In the genomic region with DNA sequence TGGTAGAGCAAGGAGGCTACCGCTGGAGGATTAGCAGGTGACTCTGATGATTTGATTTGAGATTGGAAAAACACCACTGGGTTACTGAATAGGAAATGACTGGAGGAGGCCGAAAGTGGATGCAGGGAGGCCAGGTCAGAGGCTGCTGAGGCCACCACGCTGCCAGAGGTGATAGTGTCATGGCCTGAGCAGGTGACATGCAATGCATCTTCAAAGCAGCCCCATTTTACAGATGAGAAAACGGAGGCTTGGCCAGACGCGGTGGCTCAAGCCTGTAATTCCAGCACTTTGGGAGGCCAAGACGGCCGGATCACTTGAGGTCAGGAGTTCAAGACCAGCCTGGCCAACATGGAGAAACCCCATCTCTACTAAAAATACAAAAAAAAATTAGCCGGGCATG, we compare ENCODE assay signal across 29 cellular contexts. TPM values are rescaled to one million over a fixed set of nuclear protein-coding genes. Genes with fewer than 3 reads are reported as not detected.
DNase-seq lines count a peak whose midpoint lies in the region; ATAC-seq, FAIRE-seq and TF ChIP-seq lines count a peak whose summit lies in the region.
"Had no signal": no experiment of that assay in that cellular context is flagged by ENCODE, and none has a peak within 500 bp of the region (broad histone marks: within the 10 kb centered on the region; RNA-seq: fewer than 3 reads in every experiment).

No MANE protein-coding gene starts in this region.

- CTCF ChIA-PET in K562 (lab: Yijun Ruan, JAX; ENCODE audit: low intra/inter-chr PET ratio) = no interaction called here

- no peak for TF ChIP-seq CTCF in heart left ventricle (IDR thresholded peaks at IDR 0.05)
- TF ChIP-seq CTCF in K562 (IDR thresholded peaks at IDR 0.05 in 2 of 3, conservative IDR thresholded peaks at IDR 0.05 in 1 of 3; ENCODE audit: insufficient read depth in 2 of 3, low read depth in 1 of 3, low read length in 3 of 3) = no peak
- TF ChIP-seq CTCF in neural crest cell (conservative IDR thresholded peaks at IDR 0.05) = no peak

- no peaks in the 10 kb centered on the region for H3K27me3 Mint-ChIP-seq in neural crest cell (ENCODE audit: low read depth)
- H3K27me3 Mint-ChIP-seq: CD4-positive, alpha-beta memory T cell had no signal

- no peak for TF ChIP-seq RAD21 in K562 (CRISPR knock-in tag; conservative IDR thresholded peaks at IDR 0.05 in 1 of 2, IDR thresholded peaks at IDR 0.05 in 1 of 2)

- no peaks in the 10 kb centered on the region for H3K79me2 ChIP-seq in K562 (ENCODE audit: control insufficient read depth, insufficient read depth, low read length)

- intact Hi-C loops in right cardiac atrium (cut with DNase I) (no loop called here), heart left ventricle (cut with DNase I) (no loop called here), K562 (cut with micrococcal nuclease) (no loop called here)

- no peak overlapping the region for H3K4me2 ChIP-seq in K562 (ENCODE audit: insufficient read depth, low read length)
- H3K4me2 ChIP-seq: BLaER1 had no signal

- POLR2A ChIA-PET in K562 (lab: Yijun Ruan, JAX) = interaction anchor here (0.5 to 8.5 kb wide), 4 partner anchors 11 to 297 kb away, joined by 3 to 66 read pairs (median 27); no protein-coding TSS in a partner anchor

- H3K9me3 ChIP-seq in right cardiac atrium (ENCODE audit: control insufficient read depth, low read length) = no peaks in the 10 kb centered on the region
- no peaks in the 10 kb centered on the region for H3K9me3 ChIP-seq in heart left ventricle
- H3K9me3 ChIP-seq in K562 (replicated peaks; ENCODE audit: control insufficient read depth, insufficient read depth, low read depth, low read length) = no peaks in the 10 kb centered on the region
- H3K9me3 ChIP-seq: BE2C, BLaER1 had no signal

- in situ Hi-C loops in K562 (cut with MboI) = no loop called here

- DNase-seq in right cardiac atrium (peak in 2 of 3 donors; percentile 2 to 7), heart left ventricle (no peak), K562 (ENCODE audit: extremely low read depth in 1 of 4, low spot score in 3 of 4) (no peak), neural crest cell (ENCODE audit: low read depth, low spot score) (no peak), HUDEP-2 (lab: John Stamatoyannopoulos, UW; ENCODE audit: unreplicated experiment in 76 of 76) (no peak)
- DNase-seq: 8988T; ACHN; BE2C; C1 segment of cervical spinal cord; CD4-positive, alpha-beta memory T cell; CD4-positive, CD25-positive, alpha-beta regulatory T cell; CD8-positive, alpha-beta memory T cell; COR-L47; DMS 273 treated with DMSO at 0.1 percent for 48 hours; DMS153; DMS53; DMS79; DND-41; EL; GDM1 had no signal

- no peaks in the 10 kb centered on the region; the same call in 1 of the 2 replicates for H4K20me1 ChIP-seq in K562 (replicated peaks; ENCODE audit: control insufficient read depth, insufficient read depth, low read length)
- H4K20me1 ChIP-seq: BLaER1 had no signal

- ATAC-seq in right cardiac atrium (no peak), heart left ventricle (no peak), K562 (no peak)
- ATAC-seq: GM12878 had no signal

- H3K4me1 Mint-ChIP-seq in neural crest cell = no peaks in the 10 kb centered on the region
- H3K4me1 Mint-ChIP-seq: CD4-positive, alpha-beta memory T cell; CD4-positive, CD25-positive, alpha-beta regulatory T cell; CD8-positive, alpha-beta memory T cell had no signal

- H3K4me3 Mint-ChIP-seq in neural crest cell = no peak overlapping the region
- H3K4me3 Mint-ChIP-seq: CD14-positive monocyte; CD4-positive, alpha-beta memory T cell; CD4-positive, CD25-positive, alpha-beta regulatory T cell; CD8-positive, alpha-beta memory T cell had no signal

- no peaks in the 10 kb centered on the region for H3K36me3 ChIP-seq in heart left ventricle
- no peaks in the 10 kb centered on the region for H3K36me3 ChIP-seq in K562 (ENCODE audit: control insufficient read depth, insufficient read depth, low read length)
- H3K36me3 ChIP-seq: BE2C, BLaER1 had no signal

- H2AFZ ChIP-seq in K562 (ENCODE audit: low read depth, low read length) = no peak overlapping the region

- 92% methylated on average over 9 of the region's 9 CpGs for WGBS in right cardiac atrium
- WGBS in heart left ventricle, 4 donors = 91 to 97% (median 93%) methylated on average over 9 of the region's 9 CpGs
- 47% methylated on average over 9 of the region's 9 CpGs for WGBS in K562 (ENCODE audit: insufficient coverage, low coverage, missing lambda C conversion rate)

- FAIRE-seq in K562 (lab: Jason Lieb, UNC) = no peak
- FAIRE-seq: A204.1, GM12878, GM12892, GM18507 had no signal

- H3K27me3 ChIP-seq in right cardiac atrium (ENCODE audit: control insufficient read depth, insufficient read depth) (no peaks in the 10 kb centered on the region), heart left ventricle (no peaks in the 10 kb centered on the region), K562 (ENCODE audit: control insufficient read depth in 2 of 2, insufficient read depth in 2 of 2, low read length in 2 of 2) (no peaks in the 10 kb centered on the region)
- H3K27me3 ChIP-seq: BE2C, BLaER1 had no signal

- H3K36me3 Mint-ChIP-seq in neural crest cell (ENCODE audit: low read depth) = no peaks in the 10 kb centered on the region
- H3K36me3 Mint-ChIP-seq: CD14-positive monocyte; CD4-positive, alpha-beta memory T cell; CD4-positive, CD25-positive, alpha-beta regulatory T cell; CD8-positive, alpha-beta memory T cell had no signal

- no peak overlapping the region for H3K27ac ChIP-seq in right cardiac atrium (ENCODE audit: low read length)
- H3K27ac ChIP-seq in heart left ventricle = no peak overlapping the region
- H3K27ac ChIP-seq in K562 (ENCODE audit: extremely low read depth, low read depth, low read length) = no peak overlapping the region
- H3K27ac ChIP-seq: BLaER1 had no signal

- no peaks in the 10 kb centered on the region for H3K9me3 Mint-ChIP-seq in neural crest cell
- H3K9me3 Mint-ChIP-seq: CD4-positive, CD25-positive, alpha-beta regulatory T cell; CD8-positive, alpha-beta memory T cell had no signal

- peak overlapping the region; percentile 0 for H3K27ac Mint-ChIP-seq in neural crest cell (ENCODE audit: unreplicated experiment)
- H3K27ac Mint-ChIP-seq: CD14-positive monocyte; CD4-positive, alpha-beta memory T cell; CD4-positive, CD25-positive, alpha-beta regulatory T cell; CD8-positive, alpha-beta memory T cell had no signal

- H3K9ac ChIP-seq in K562 (ENCODE audit: insufficient read depth in 1 of 2, low read depth in 2 of 2, low read length in 2 of 2) = no peak overlapping the region
- H3K9ac ChIP-seq: BLaER1 had no signal

- H3K9me1 ChIP-seq in K562 (ENCODE audit: control insufficient read depth, insufficient read depth, low read length) = no peaks in the 10 kb centered on the region

- H3K4me1 ChIP-seq in right cardiac atrium (ENCODE audit: control insufficient read depth, insufficient read depth, low read length) (no peaks in the 10 kb centered on the region), heart left ventricle (peaks cover 0 to 4% (median 0%) of the 10 kb centered on the region in 12 donors), K562 (replicated peaks in 1 of 2; ENCODE audit: control insufficient read depth in 2 of 2, insufficient read depth in 2 of 2, low read length in 2 of 2) (peaks cover 0 to 33% of the 10 kb centered on the region in 2 experiments; a peak in 3 of 5 replicates)
- H3K4me1 ChIP-seq: BE2C had no signal

- TF ChIP-seq EP300 in K562 (IDR thresholded peaks at IDR 0.05; ENCODE audit: low read length) = no peak

- BruUV-seq in K562 (replicated peaks; lab: Mats Ljungman, UMichigan) = no TSS peak

- TF ChIP-seq POLR2A in heart left ventricle (IDR thresholded peaks at IDR 0.05) (no peak), K562 (conservative IDR thresholded peaks at IDR 0.05) (no peak)

- H3K4me3 ChIP-seq in right cardiac atrium (ENCODE audit: low read length) = no peak overlapping the region
- no peak overlapping the region for H3K4me3 ChIP-seq in heart left ventricle
- H3K4me3 ChIP-seq in K562 = no peak overlapping the region
- H3K4me3 ChIP-seq: BLaER1, GM12878 had no signal

RNA-seq across cellular contexts. Expression of a gene that starts 12.8 kb away (rescaled TPM):
- total RNA-seq in right cardiac atrium (1 to 10 TPM; 1.3 to 2.7 (median 2.0) TPM), heart left ventricle (1 to 10 TPM; 1.5 to 7.6 (median 3.1) TPM), K562 (2014; rRNA removed) (0.37 and 0.73 TPM in 2 replicates), K562 (2014; rRNA removed; fragmentation: Illumina TruSeq; extraction: Trizol) (0.10 and 0.29 TPM in 2 replicates), K562 (2015; rRNA removed; fragmentation: Illumina TruSeq; extraction: Trizol) (0.22 and 0.53 TPM in 2 replicates), K562 (2021) (0.82 and 1.2 TPM in 2 replicates), neural crest cell (not detected in 2 replicates)
- polyA plus RNA-seq in right cardiac atrium (4.0 TPM), heart left ventricle (1 to 10 TPM; 4.1 to 4.9 TPM), K562 (2011; rRNA removed) (0.29 and 0.73 TPM in 2 replicates), K562 (2014; fragmentation: Illumina TruSeq; extraction: Trizol) (0.29 and 0.31 TPM in 2 replicates), K562 (2014; fragmentation: Nextera tagmentation; extraction: Ambion mirVana) (not detected), K562 (2014; rRNA removed) (0.86 and 0.94 TPM in 2 replicates)
- total RNA-seq in K562 (2011; cell fraction: chromatin; rRNA removed; ENCODE audit: low replicate concordance) = 2.8 and 5.6 TPM in 2 replicates
- 2.3 and 3.4 TPM in 2 replicates for total RNA-seq in K562 (2011; cell fraction: nucleolus; rRNA removed)
- total RNA-seq in K562 (2011; cell fraction: nucleoplasm; rRNA removed) = 2.1 TPM in 2 replicates
- polyA plus RNA-seq in K562 (2011; cell fraction: cytosol; rRNA removed) = 0.31 and 0.53 TPM in 2 replicates
- 2.2 and 3.2 TPM in 2 replicates for polyA plus RNA-seq in K562 (2011; cell fraction: nucleus; rRNA removed)
- 0.48 and 2.0 TPM in 2 replicates for polyA plus RNA-seq in K562 (2012)
- polyA minus RNA-seq in K562 (2011; rRNA and poly(A)+ RNA removed) = 0.14 and 0.27 TPM in 2 replicates
- polyA minus RNA-seq in K562 (2011; cell fraction: cytosol; rRNA and poly(A)+ RNA removed) = 0.38 and 0.91 TPM in 2 replicates
- 0.78 and 0.81 TPM in 2 replicates for polyA minus RNA-seq in K562 (2011; cell fraction: nucleus; rRNA and poly(A)+ RNA removed)
- total RNA-seq: A673; CD4-positive, alpha-beta memory T cell; CD4-positive, CD25-positive, alpha-beta regulatory T cell; CD8-positive, alpha-beta memory T cell; Daoy; G401 had no signal
- polyA plus RNA-seq: CD14-positive monocyte; CD4-positive, alpha-beta memory T cell; GM12878 had no signal

RNA-seq across cellular contexts. Expression of a gene that starts 31.0 kb away (rescaled TPM):
- 10 to 100 TPM; 46.6 to 75.2 (median 58.9) TPM for total RNA-seq in right cardiac atrium
- polyA plus RNA-seq in right cardiac atrium = 36.7 TPM
- total RNA-seq in heart left ventricle = 10 to 100 TPM; 26.9 to 61.2 (median 38.1) TPM
- 10 to 100 TPM; 21.9 to 45.9 TPM for polyA plus RNA-seq in heart left ventricle
- 242 and 493 TPM in 2 replicates for total RNA-seq in K562 (2011; cell fraction: chromatin; rRNA removed; ENCODE audit: low replicate concordance)
- 319 and 327 TPM in 2 replicates for total RNA-seq in K562 (2011; cell fraction: nucleolus; rRNA removed)
- total RNA-seq in K562 (2011; cell fraction: nucleoplasm; rRNA removed) = 296 TPM in 2 replicates
- total RNA-seq in K562 (2014; rRNA removed) = 77.9 and 94.5 TPM in 2 replicates
- total RNA-seq in K562 (2014; rRNA removed; fragmentation: Illumina TruSeq; extraction: Trizol) = 45.3 and 45.6 TPM in 2 replicates
- 65.4 and 66.1 TPM in 2 replicates for total RNA-seq in K562 (2015; rRNA removed; fragmentation: Illumina TruSeq; extraction: Trizol)
- 94.1 and 104 TPM in 2 replicates for total RNA-seq in K562 (2021)
- 47.6 and 56.6 TPM in 2 replicates for polyA plus RNA-seq in K562 (2011; rRNA removed)
- polyA plus RNA-seq in K562 (2011; cell fraction: cytosol; rRNA removed) = 49.3 and 67.6 TPM in 2 replicates
- polyA plus RNA-seq in K562 (2011; cell fraction: nucleus; rRNA removed) = 62.6 and 87.9 TPM in 2 replicates
- polyA plus RNA-seq in K562 (2012) = 59.9 and 109 TPM in 2 replicates
- 62.6 and 78.7 TPM in 2 replicates for polyA plus RNA-seq in K562 (2014; fragmentation: Illumina TruSeq; extraction: Trizol)
- 1 to 10 TPM; 5.0 to 5.4 TPM for polyA plus RNA-seq in K562 (2014; fragmentation: Nextera tagmentation; extraction: Ambion mirVana)
- 57.3 and 72.7 TPM in 2 replicates for polyA plus RNA-seq in K562 (2014; rRNA removed)
- 103 and 105 TPM in 2 replicates for polyA minus RNA-seq in K562 (2011; rRNA and poly(A)+ RNA removed)
- 72.6 and 84.0 TPM in 2 replicates for polyA minus RNA-seq in K562 (2011; cell fraction: cytosol; rRNA and poly(A)+ RNA removed)
- polyA minus RNA-seq in K562 (2011; cell fraction: nucleus; rRNA and poly(A)+ RNA removed) = 87.4 and 136 TPM in 2 replicates
- total RNA-seq in neural crest cell = 28.7 and 29.6 TPM in 2 replicates

RNA-seq across cellular contexts. Expression of a gene that starts 31.2 kb away (rescaled TPM):
- total RNA-seq in right cardiac atrium = 10 to 100 TPM; 30.4 to 54.9 (median 36.8) TPM
- polyA plus RNA-seq in right cardiac atrium = 16.2 TPM
- total RNA-seq in heart left ventricle = 10 to 100 TPM; 11.6 to 21.5 (median 17.2) TPM
- 10 to 100 TPM; 10.2 to 17.2 TPM for polyA plus RNA-seq in heart left ventricle
- 146 and 184 TPM in 2 replicates for total RNA-seq in K562 (2011; cell fraction: chromatin; rRNA removed; ENCODE audit: low replicate concordance)
- total RNA-seq in K562 (2011; cell fraction: nucleolus; rRNA removed) = 89.9 and 94.4 TPM in 2 replicates
- total RNA-seq in K562 (2011; cell fraction: nucleoplasm; rRNA removed) = 121 and 143 TPM in 2 replicates
- total RNA-seq in K562 (2014; rRNA removed) = 10.0 and 10.6 TPM in 2 replicates
- total RNA-seq in K562 (2014; rRNA removed; fragmentation: Illumina TruSeq; extraction: Trizol) = 11.4 TPM in 2 replicates
- 13.6 and 13.9 TPM in 2 replicates for total RNA-seq in K562 (2015; rRNA removed; fragmentation: Illumina TruSeq; extraction: Trizol)
- total RNA-seq in K562 (2021) = 21.8 and 22.5 TPM in 2 replicates
- 13.6 and 22.6 TPM in 2 replicates for polyA plus RNA-seq in K562 (2011; rRNA removed)
- 10.5 and 18.0 TPM in 2 replicates for polyA plus RNA-seq in K562 (2011; cell fraction: cytosol; rRNA removed)
- polyA plus RNA-seq in K562 (2011; cell fraction: nucleus; rRNA removed) = 89.4 and 98.5 TPM in 2 replicates
- 16.6 and 16.7 TPM in 2 replicates for polyA plus RNA-seq in K562 (2012)
- polyA plus RNA-seq in K562 (2014; fragmentation: Illumina TruSeq; extraction: Trizol) = 18.3 and 20.9 TPM in 2 replicates
- polyA plus RNA-seq in K562 (2014; fragmentation: Nextera tagmentation; extraction: Ambion mirVana) = 1 to 10 TPM; 2.0 to 3.1 TPM
- polyA plus RNA-seq in K562 (2014; rRNA removed) = 21.5 and 23.1 TPM in 2 replicates
- 19.0 and 22.2 TPM in 2 replicates for polyA minus RNA-seq in K562 (2011; rRNA and poly(A)+ RNA removed)
- polyA minus RNA-seq in K562 (2011; cell fraction: cytosol; rRNA and poly(A)+ RNA removed) = 10.5 and 10.8 TPM in 2 replicates
- 18.2 and 38.1 TPM in 2 replicates for polyA minus RNA-seq in K562 (2011; cell fraction: nucleus; rRNA and poly(A)+ RNA removed)
- total RNA-seq in neural crest cell = 56.2 and 56.3 TPM in 2 replicates

RNA-seq across cellular contexts. Expression of a gene that starts 38.8 kb away (rescaled TPM):
- total RNA-seq in right cardiac atrium = 10 to 100 TPM; 17.5 to 25.0 (median 21.9) TPM
- polyA plus RNA-seq in right cardiac atrium = 23.9 TPM
- 10 to 100 TPM; 11.8 to 36.7 (median 24.5) TPM for total RNA-seq in heart left ventricle
- 100 to 1,000 TPM in 1 of 2 donors, 10 to 100 TPM in 1; 18.2 to 134 TPM for polyA plus RNA-seq in heart left ventricle
- 54.8 and 123 TPM in 2 replicates for total RNA-seq in K562 (2011; cell fraction: chromatin; rRNA removed; ENCODE audit: low replicate concordance)
- total RNA-seq in K562 (2011; cell fraction: nucleolus; rRNA removed) = 175 TPM in 2 replicates
- total RNA-seq in K562 (2011; cell fraction: nucleoplasm; rRNA removed) = 116 and 126 TPM in 2 replicates
- total RNA-seq in K562 (2014; rRNA removed) = 89.3 and 118 TPM in 2 replicates
- 15.5 and 26.8 TPM in 2 replicates for total RNA-seq in K562 (2014; rRNA removed; fragmentation: Illumina TruSeq; extraction: Trizol)
- total RNA-seq in K562 (2015; rRNA removed; fragmentation: Illumina TruSeq; extraction: Trizol) = 53.7 and 57.5 TPM in 2 replicates
- total RNA-seq in K562 (2021) = 81.6 and 85.8 TPM in 2 replicates
- 48.5 and 76.2 TPM in 2 replicates for polyA plus RNA-seq in K562 (2011; rRNA removed)
- 121 and 255 TPM in 2 replicates for polyA plus RNA-seq in K562 (2011; cell fraction: cytosol; rRNA removed)
- polyA plus RNA-seq in K562 (2011; cell fraction: nucleus; rRNA removed) = 125 and 161 TPM in 2 replicates
- polyA plus RNA-seq in K562 (2012) = 83.4 and 188 TPM in 2 replicates
- 81.4 and 99.0 TPM in 2 replicates for polyA plus RNA-seq in K562 (2014; fragmentation: Illumina TruSeq; extraction: Trizol)
- 10 to 100 TPM; 31.4 to 51.5 TPM for polyA plus RNA-seq in K562 (2014; fragmentation: Nextera tagmentation; extraction: Ambion mirVana)
- polyA plus RNA-seq in K562 (2014; rRNA removed) = 105 TPM in 2 replicates
- 17.2 and 22.0 TPM in 2 replicates for polyA minus RNA-seq in K562 (2011; rRNA and poly(A)+ RNA removed)
- 47.0 and 66.3 TPM in 2 replicates for polyA minus RNA-seq in K562 (2011; cell fraction: cytosol; rRNA and poly(A)+ RNA removed)
- 18.8 and 20.9 TPM in 2 replicates for polyA minus RNA-seq in K562 (2011; cell fraction: nucleus; rRNA and poly(A)+ RNA removed)
- total RNA-seq in neural crest cell = 36.0 and 36.9 TPM in 2 replicates

Comparison
In these comparisons a context has a peak if more than half of its experiments do, and no peak if none do; other contexts are left out.
1. DNase-seq: peak in right cardiac atrium (2 of 3); none in heart left ventricle (0 of 5), K562 (0 of 4), neural crest cell (single experiment) and HUDEP-2 (0 of 76).